In genomic region chr2:240831594-240832204, GRCh38 we compare ENCODE assay signal across 1 cellular context.
TF ChIP-seq lines count a peak whose summit lies in the region.

No MANE protein-coding gene starts in this region.

TF ChIP-seq in GM12878, 131 proteins besides CTCF, POLR2A, EP300 and RAD21 (continued from another document):
- TF ChIP-seq IRF3 (IDR thresholded peaks at IDR 0.05): no peak
